ENCODE assay signal across 22 cellular contexts in genomic region chr20:41526327-41526726, GRCh38.
DNase-seq lines count a peak whose midpoint lies in the region; ATAC-seq and TF ChIP-seq lines count a peak whose summit lies in the region.
"Had no signal": no experiment of that assay in that cellular context is flagged by ENCODE, and none has a peak within 500 bp of the region (broad histone marks: within the 10 kb centered on the region; RNA-seq: fewer than 3 reads in every experiment).

No MANE protein-coding gene starts in this region.

- POLR2A ChIA-PET in PC-9 (lab: Charles Lee; ENCODE audit: unreplicated experiment): interaction anchor here (0.6 kb wide), 1 partner anchor 186 kb away, joined by 4 read pairs; the partner anchor contains the start of gene LPIN3

- no peaks in the 10 kb centered on the region for H3K9me3 ChIP-seq in PC-9 (ENCODE audit: insufficient read depth, low read depth)
- H3K9me3 ChIP-seq: BLaER1, uterus had no signal

- H3K27ac ChIP-seq in PC-9: no peak overlapping the region
- H3K27ac ChIP-seq: BLaER1, epithelial cell of prostate, foreskin keratinocyte had no signal

- H3K4me2 ChIP-seq in PC-9: no peak overlapping the region
- H3K4me2 ChIP-seq: BLaER1 had no signal

- H3K9me3 Mint-ChIP-seq in mesothelial cell of epicardium: no peaks in the 10 kb centered on the region
- no peaks in the 10 kb centered on the region for H3K9me3 Mint-ChIP-seq in stimulated activated naive CD8-positive, alpha-beta T cell treated with anti-CD3 and anti-CD28 coated beads, Interleukin-15, amount 100 ng/mL, for 72 hours
- H3K9me3 Mint-ChIP-seq: activated naive CD8-positive, alpha-beta T cell treated with anti-CD3 and anti-CD28 coated beads, Interleukin-2, amount 50 U/mL, for 24 hours; natural killer cell treated with Interleukin-12 subunit alpha and Interleukin-12 subunit beta and Interleukin-15 and Interleukin-18, amount 100 ng/mL, for 72 hours had no signal

- peaks cover 10% of the 10 kb centered on the region for H4K20me1 ChIP-seq in PC-9 (ENCODE audit: insufficient read depth)

- peak overlapping the region; percentile 27 for H3K27ac Mint-ChIP-seq in mesothelial cell of epicardium
- H3K27ac Mint-ChIP-seq in stimulated activated naive CD8-positive, alpha-beta T cell treated with anti-CD3 and anti-CD28 coated beads, Interleukin-15, amount 100 ng/mL, for 72 hours: no peak overlapping the region
- H3K27ac Mint-ChIP-seq: activated naive CD8-positive, alpha-beta T cell treated with anti-CD3 and anti-CD28 coated beads, Interleukin-2, amount 50 U/mL, for 24 hours had no signal

- peaks cover 10% of the 10 kb centered on the region for H3K36me3 Mint-ChIP-seq in mesothelial cell of epicardium
- H3K36me3 Mint-ChIP-seq: natural killer cell treated with Interleukin-12 subunit alpha and Interleukin-12 subunit beta and Interleukin-15 and Interleukin-18, amount 100 ng/mL, for 72 hours had no signal

- intact Hi-C loops in Right ventricle myocardium superior (cut with DNase I) (no loop called here), cardiac septum (cut with DNase I) (loop anchor here (10.0 kb wide), 1 partner anchor 168 kb away; no protein-coding TSS in a partner anchor), head of caudate nucleus (cut with DNase I) (no loop called here), PC-9 (cut with micrococcal nuclease; ENCODE audit: unreplicated experiment) (no loop called here)

- H3K27me3 Mint-ChIP-seq in mesothelial cell of epicardium (ENCODE audit: low read depth): no peaks in the 10 kb centered on the region
- H3K27me3 Mint-ChIP-seq in stimulated activated naive CD8-positive, alpha-beta T cell treated with anti-CD3 and anti-CD28 coated beads, Interleukin-15, amount 100 ng/mL, for 72 hours: no peaks in the 10 kb centered on the region
- H3K27me3 Mint-ChIP-seq: activated naive CD8-positive, alpha-beta T cell treated with anti-CD3 and anti-CD28 coated beads, Interleukin-2, amount 50 U/mL, for 24 hours; natural killer cell treated with Interleukin-12 subunit alpha and Interleukin-12 subunit beta and Interleukin-15 and Interleukin-18, amount 100 ng/mL, for 72 hours had no signal

- H3K4me3 Mint-ChIP-seq in mesothelial cell of epicardium: no peak overlapping the region
- no peak overlapping the region for H3K4me3 Mint-ChIP-seq in stimulated activated naive CD8-positive, alpha-beta T cell treated with anti-CD3 and anti-CD28 coated beads, Interleukin-15, amount 100 ng/mL, for 72 hours
- H3K4me3 Mint-ChIP-seq: activated naive CD8-positive, alpha-beta T cell treated with anti-CD3 and anti-CD28 coated beads, Interleukin-2, amount 50 U/mL, for 24 hours had no signal

- no peaks in the 10 kb centered on the region for H3K27me3 ChIP-seq in PC-9 (ENCODE audit: insufficient read depth, low read depth)
- H3K27me3 ChIP-seq: BLaER1, foreskin keratinocyte, uterus had no signal

- no peak overlapping the region for H2AFZ ChIP-seq in PC-9

- no peak for DNase-seq in Right ventricle myocardium superior
- no peak for DNase-seq in cardiac septum (ENCODE audit: low spot score)
- peak in 39 of 42 donors; percentile 9 to 86 (median 47) for DNase-seq in head of caudate nucleus
- DNase-seq in mesothelial cell of epicardium (ENCODE audit: low spot score in 2 of 2, unreplicated experiment in 2 of 2): no peak
- DNase-seq in effector CD8-positive, alpha-beta T cell (lab: John Stamatoyannopoulos, UW): no peak
- no peak for DNase-seq in PC-9
- DNase-seq in stimulated activated naive CD8-positive, alpha-beta T cell treated with anti-CD3 and anti-CD28 coated beads, Interleukin-15, amount 100 ng/mL, for 72 hours: no peak
- DNase-seq in superior temporal gyrus (ENCODE audit: extremely low spot score): no peak
- DNase-seq: activated CD4-positive, alpha-beta T cell treated with anti-CD3 and anti-CD28 coated beads for 48 hours; activated naive CD8-positive, alpha-beta T cell treated with anti-CD3 and anti-CD28 coated beads, Interleukin-2, amount 50 U/mL, for 24 hours; Calu3; EL; foreskin keratinocyte; NCI-H1417; NCI-H524 treated with DMSO at 0.1 percent for 48 hours; posterior cingulate gyrus; SIG-M5; stimulated activated CD4-positive, alpha-beta T cell treated with anti-CD3 and anti-CD28 coated beads, Interleukin-4, amount 100 ng/mL, for 24 hours; uterus had no signal

- BruUV-seq in PC-9 (replicated peaks; lab: Mats Ljungman, UMichigan): no TSS peak

- H3K79me2 ChIP-seq in PC-9 (ENCODE audit: low read depth): peaks cover 3% of the 10 kb centered on the region; the same call in 1 of the 2 replicates

- no peaks in the 10 kb centered on the region for H3F3A ChIP-seq in PC-9 (ENCODE audit: insufficient read depth, low read depth)

- no peaks in the 10 kb centered on the region for H3K9me2 ChIP-seq in PC-9 (ENCODE audit: insufficient read depth)

- peaks cover 12% of the 10 kb centered on the region for H3K36me3 ChIP-seq in PC-9 (ENCODE audit: low read depth)
- H3K36me3 ChIP-seq: uterus had no signal

- no peaks in the 10 kb centered on the region for H3K4me1 ChIP-seq in PC-9 (replicated peaks; ENCODE audit: insufficient read depth)
- H3K4me1 ChIP-seq: foreskin keratinocyte, uterus had no signal

- peaks cover 31% of the 10 kb centered on the region for H3K4me1 Mint-ChIP-seq in mesothelial cell of epicardium
- H3K4me1 Mint-ChIP-seq in stimulated activated naive CD8-positive, alpha-beta T cell treated with anti-CD3 and anti-CD28 coated beads, Interleukin-15, amount 100 ng/mL, for 72 hours: peaks cover 25% of the 10 kb centered on the region

- CTCF ChIA-PET in PC-9 (lab: Charles Lee): no interaction called here

- no peak overlapping the region for H3K4me3 ChIP-seq in PC-9
- H3K4me3 ChIP-seq: BLaER1, uterus had no signal

- TF ChIP-seq CTCF in mesothelial cell of epicardium (IDR thresholded peaks at IDR 0.05; ENCODE audit: unreplicated experiment) (no peak), PC-9 (conservative IDR thresholded peaks at IDR 0.05) (no peak)

- peak; percentile 82 for ATAC-seq in Right ventricle myocardium superior (ENCODE audit: poor library complexity)
- ATAC-seq in stimulated activated naive CD8-positive, alpha-beta T cell treated with anti-CD3 and anti-CD28 coated beads, Interleukin-15, amount 100 ng/mL, for 72 hours: no peak
- ATAC-seq: activated naive CD8-positive, alpha-beta T cell treated with anti-CD3 and anti-CD28 coated beads, Interleukin-2, amount 50 U/mL, for 24 hours; foreskin keratinocyte; natural killer cell treated with Interleukin-12 subunit alpha and Interleukin-12 subunit beta and Interleukin-15 and Interleukin-18, amount 100 ng/mL, for 72 hours had no signal

Comparison
In these comparisons a context has a peak if more than half of its experiments do, and no peak if none do; other contexts are left out.
1. DNase-seq: peak in head of caudate nucleus (39 of 42); none in Right ventricle myocardium superior (single experiment), cardiac septum (single experiment), mesothelial cell of epicardium (0 of 2), effector CD8-positive, alpha-beta T cell (single experiment), PC-9 (0 of 2), stimulated activated naive CD8-positive, alpha-beta T cell treated with anti-CD3 and anti-CD28 coated beads, Interleukin-15, amount 100 ng/mL, for 72 hours (0 of 2) and superior temporal gyrus (single experiment).